ENCODE assay signal across 8 cellular contexts in genomic region chr11:10540915-10541591, GRCh38. TPM values are rescaled to one million over a fixed set of nuclear protein-coding genes. Genes with fewer than 3 reads are reported as not detected.
DNase-seq lines count a peak whose midpoint lies in the region; ATAC-seq and TF ChIP-seq lines count a peak whose summit lies in the region.

A gene with protein sequence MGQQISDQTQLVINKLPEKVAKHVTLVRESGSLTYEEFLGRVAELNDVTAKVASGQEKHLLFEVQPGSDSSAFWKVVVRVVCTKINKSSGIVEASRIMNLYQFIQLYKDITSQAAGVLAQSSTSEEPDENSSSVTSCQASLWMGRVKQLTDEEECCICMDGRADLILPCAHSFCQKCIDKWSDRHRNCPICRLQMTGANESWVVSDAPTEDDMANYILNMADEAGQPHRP (minus strand): TSS chr11:10541187. CDS start chr11:10534158, 7,029 bp downstream.

- intact Hi-C loops in IMR-90 (cut with micrococcal nuclease) (loop anchor here (1.0 to 2.0 kb wide), 2 partner anchors 12 to 66 kb away; no protein-coding TSS in a partner anchor), OCI-LY7 (cut with micrococcal nuclease; ENCODE audit: unreplicated experiment) (loop anchor here (2.0 to 10.0 kb wide), 3 partner anchors 84 to 194 kb away; no protein-coding TSS in a partner anchor)

- H3K79me2 ChIP-seq in OCI-LY7 (ENCODE audit: insufficient read depth, low read depth, low read length) = no peaks in the 10 kb centered on the region

- peak within 1 kb of the TSS; percentile 83 for H3K27ac Mint-ChIP-seq in activated T-cell treated with anti-CD3 and anti-CD28 coated beads, Interleukin-2, amount 50 U/mL, for 24 hours

- H3K27me3 ChIP-seq in IMR-90 (ENCODE audit: control insufficient read depth, insufficient read depth, low read length) (no peaks in the 10 kb centered on the region), esophagus (ENCODE audit: control insufficient read depth in 1 of 2, insufficient read depth in 2 of 2, low read length in 2 of 2) (no peaks in the 10 kb centered on the region), muscle layer of colon (ENCODE audit: control insufficient read depth in 1 of 2, insufficient read depth in 2 of 2, low read length in 2 of 2) (no peaks in the 10 kb centered on the region)

- H4K5ac ChIP-seq in IMR-90 (ENCODE audit: low read depth, low read length) = peak within 1 kb of the TSS; percentile 85

- H3K4me3 Mint-ChIP-seq in activated T-cell treated with anti-CD3 and anti-CD28 coated beads, Interleukin-2, amount 50 U/mL, for 24 hours = peak within 1 kb of the TSS; percentile 91

- H3K9me3 ChIP-seq in IMR-90 (ENCODE audit: control insufficient read depth, insufficient read depth, low read length) (no peaks in the 10 kb centered on the region), OCI-LY7 (ENCODE audit: low read length) (peaks cover 7% of the 10 kb centered on the region; the same call in 1 of the 2 replicates), esophagus (ENCODE audit: control insufficient read depth in 2 of 2, insufficient read depth in 1 of 2, low read depth in 1 of 2, low read length in 1 of 2) (no peaks in the 10 kb centered on the region), muscle layer of colon (ENCODE audit: low read length) (no peaks in the 10 kb centered on the region)

- WGBS in IMR-90 (ENCODE audit: extremely low coverage in 2 of 2, insufficient read length in 1 of 2), 2 experiments = 2% methylated on average over 22 of the region's 54 CpGs; no CpG with 5 or more reads in 1 of the 2 experiments
- 1% methylated on average over 47 to 54 of the region's 54 CpGs for WGBS in esophagus, 2 donors

- POLR2A ChIA-PET in IMR-90 (lab: Charles Lee; ENCODE audit: unreplicated experiment) = interaction anchor here (0.6 kb wide), 1 partner anchor 24 kb away, joined by 5 read pairs; no protein-coding TSS in a partner anchor
- POLR2A ChIA-PET in OCI-LY7 (lab: Charles Lee) = interaction anchor here (0.5 to 3.7 kb wide), 15 partner anchors 9 to 293 kb away, joined by 3 to 24 read pairs (median 4); partner anchors contain the start of genes AMPD3 and EIF4G2

- no peaks in the 10 kb centered on the region; the same call in 1 of the 2 replicates for H4K20me1 ChIP-seq in IMR-90 (ENCODE audit: insufficient read depth, low read length)
- no peaks in the 10 kb centered on the region for H4K20me1 ChIP-seq in OCI-LY7 (ENCODE audit: insufficient read depth, low read length)

- H4K8ac ChIP-seq in IMR-90 (ENCODE audit: low read depth in 2 of 2, low read length in 2 of 2) = peak within 1 kb of the TSS; percentile 81 to 86

- peak; percentile 86 for TF ChIP-seq CTCF in IMR-90 (conservative IDR thresholded peaks at IDR 0.05; ENCODE audit: low read depth, low read length)
- peak; percentile 78 for TF ChIP-seq CTCF in OCI-LY7 (conservative IDR thresholded peaks at IDR 0.05; ENCODE audit: low read length)

- peaks cover 21 to 38% of the 10 kb centered on the region in 2 experiments for H3K79me1 ChIP-seq in IMR-90 (ENCODE audit: low read depth in 1 of 2, low read length in 2 of 2)

- CTCF ChIA-PET in IMR-90 (lab: Yijun Ruan, JAX) = interaction anchor here (0.5 to 2.2 kb wide), 19 partner anchors 9 to 1478 kb away, joined by 3 to 10 read pairs (median 3); partner anchors contain the start of gene IRAG1
- CTCF ChIA-PET in OCI-LY7 (lab: Charles Lee; ENCODE audit: unreplicated experiment) = interaction anchor here (0.6 to 2.1 kb wide), 7 partner anchors 8 to 320 kb away, joined by 3 to 7 read pairs (median 4); no protein-coding TSS in a partner anchor

- H3K4me1 Mint-ChIP-seq in activated T-cell treated with anti-CD3 and anti-CD28 coated beads, Interleukin-2, amount 50 U/mL, for 24 hours (ENCODE audit: low read depth) = peaks cover 26% of the 10 kb centered on the region

- H2AK9ac ChIP-seq in IMR-90 (replicated peaks; ENCODE audit: low read depth, low read length, poor library complexity) = peak within 1 kb of the TSS; percentile 13

- peak; percentile 49 for TF ChIP-seq RAD21 in IMR-90 (IDR thresholded peaks at IDR 0.05; ENCODE audit: low read length)

- H2BK5ac ChIP-seq in IMR-90 (ENCODE audit: low read depth, low read length, poor library complexity, severe bottlenecking) = peak within 1 kb of the TSS; percentile 67

- peaks cover 4% of the 10 kb centered on the region for H3K36me3 Mint-ChIP-seq in activated T-cell treated with anti-CD3 and anti-CD28 coated beads, Interleukin-2, amount 50 U/mL, for 24 hours (ENCODE audit: low read depth)

- H3K18ac ChIP-seq in IMR-90 (ENCODE audit: low read depth, low read length) = peak within 1 kb of the TSS; percentile 32

- no TSS peak for BruUV-seq in IMR-90 (replicated peaks; lab: Mats Ljungman, UMichigan)
- BruUV-seq in OCI-LY7 (replicated peaks; lab: Mats Ljungman, UMichigan) = no TSS peak

- H3K36me3 ChIP-seq in IMR-90 (ENCODE audit: control insufficient read depth, insufficient read depth, low read length) = no peaks in the 10 kb centered on the region
- no peaks in the 10 kb centered on the region for H3K36me3 ChIP-seq in OCI-LY7 (ENCODE audit: insufficient read depth, low read length)
- H3K36me3 ChIP-seq in esophagus (ENCODE audit: control insufficient read depth in 2 of 2, insufficient read depth in 2 of 2, low read length in 1 of 2) = no peaks in the 10 kb centered on the region
- no peaks in the 10 kb centered on the region for H3K36me3 ChIP-seq in muscle layer of colon (ENCODE audit: insufficient read depth, low read length)

- ATAC-seq in GM21528 (IDR thresholded peaks at IDR 0.05; ENCODE audit: low FRiP score, unreplicated experiment) = peak; percentile 99
- peak; percentile 99 for ATAC-seq in IMR-90 (ENCODE audit: low read depth)

- H4K91ac ChIP-seq in IMR-90 (ENCODE audit: insufficient read depth, low read depth, low read length) = peak within 1 kb of the TSS; percentile 83

- H3K9ac ChIP-seq in IMR-90 (ENCODE audit: low read depth, low read length) (peak within 1 kb of the TSS; percentile 61), muscle layer of colon (ENCODE audit: low read length) (peak within 1 kb of the TSS; percentile 76)

- 0 out of 2 replicates have a peak within 1 kb of the TSS, but pooled peaks have one; percentile 89 for H2AK5ac ChIP-seq in IMR-90 (ENCODE audit: low read depth, low read length)

- H3K23ac ChIP-seq in IMR-90 (ENCODE audit: low read depth, low read length) = peak within 1 kb of the TSS; percentile 95

- in situ Hi-C loops in IMR-90 (cut with MboI; ENCODE audit: low sequenced_read_pairs) = no loop called here

- H3K9me2 ChIP-seq in OCI-LY7 (ENCODE audit: insufficient read depth, low read length) = no peaks in the 10 kb centered on the region

- peak within 1 kb of the TSS; percentile 93 for H2BK120ac ChIP-seq in IMR-90 (ENCODE audit: low read depth, low read length)

- peak; percentile 86 for DNase-seq in DMS153 (lab: John Stamatoyannopoulos, UW)
- peak; percentile 87 for DNase-seq in IMR-90
- DNase-seq in OCI-LY7 (ENCODE audit: low spot score) = peak; percentile 93
- peak; percentile 98 for DNase-seq in activated T-cell treated with anti-CD3 and anti-CD28 coated beads, Interleukin-2, amount 50 U/mL, for 24 hours
- DNase-seq in stimulated activated CD8-positive, alpha-beta memory T cell treated with anti-CD3 and anti-CD28 coated beads, Interleukin-7, amount 100 ng/mL, for 4 hours (ENCODE audit: low read depth in 2 of 2) = peak; percentile 85 to 93

- H3K27me3 Mint-ChIP-seq in activated T-cell treated with anti-CD3 and anti-CD28 coated beads, Interleukin-2, amount 50 U/mL, for 24 hours = no peaks in the 10 kb centered on the region

- H3K4me2 ChIP-seq in IMR-90 (ENCODE audit: low read depth, low read length) = peak within 1 kb of the TSS; percentile 99
- peak within 1 kb of the TSS; percentile 92 for H3K4me2 ChIP-seq in OCI-LY7 (ENCODE audit: low read length)

- H2BK15ac ChIP-seq in IMR-90 (ENCODE audit: low read depth, low read length) = peak within 1 kb of the TSS; percentile 92; the same call in 2 of the 3 replicates

- peak within 1 kb of the TSS; percentile 81 for H2BK20ac ChIP-seq in IMR-90 (ENCODE audit: low read depth, low read length)

- H3K27ac ChIP-seq in IMR-90 (ENCODE audit: insufficient read depth, low read length) (peak within 1 kb of the TSS; percentile 79), OCI-LY7 (ENCODE audit: low read depth, low read length, poor library complexity, severe bottlenecking) (no peak within 1 kb of the TSS), esophagus (ENCODE audit: low read depth in 2 of 2, low read length in 1 of 2) (peak within 1 kb of the TSS; percentile 90 to 92), muscle layer of colon (ENCODE audit: low read depth, low read length) (peak within 1 kb of the TSS; percentile 56)

- peak within 1 kb of the TSS; percentile 83 for H3K4ac ChIP-seq in IMR-90 (ENCODE audit: low read depth, low read length)

- peaks cover 7% of the 10 kb centered on the region for H3K9me1 ChIP-seq in IMR-90 (ENCODE audit: insufficient read depth, low read length)

- peak within 1 kb of the TSS; percentile 77 for H3K4me3 ChIP-seq in IMR-90 (ENCODE audit: insufficient read depth, low read depth, low read length)
- H3K4me3 ChIP-seq in OCI-LY7 (ENCODE audit: low read depth, low read length, poor library complexity, severe bottlenecking) = peak within 1 kb of the TSS; percentile 81
- peak within 1 kb of the TSS; percentile 87 to 89 for H3K4me3 ChIP-seq in esophagus (ENCODE audit: low read depth in 1 of 2, low read length in 2 of 2)
- peak within 1 kb of the TSS; percentile 60 to 75 for H3K4me3 ChIP-seq in muscle layer of colon (ENCODE audit: low read depth in 1 of 2, low read length in 2 of 2)

- TF ChIP-seq POLR2A in IMR-90 (IDR thresholded peaks at IDR 0.05; ENCODE audit: low read depth, low read length) = peak; percentile 92

- H3K14ac ChIP-seq in IMR-90 (replicated peaks; ENCODE audit: low read depth, low read length) = peak within 1 kb of the TSS; percentile 93

- peak within 1 kb of the TSS; percentile 67 for H3K56ac ChIP-seq in IMR-90 (ENCODE audit: extremely low read depth, insufficient read depth, low read length)

- H3K9me3 Mint-ChIP-seq in activated T-cell treated with anti-CD3 and anti-CD28 coated beads, Interleukin-2, amount 50 U/mL, for 24 hours = no peaks in the 10 kb centered on the region

- dilution Hi-C loops in IMR-90 (cut with HindIII; ENCODE audit: low sequenced_read_pairs, unreplicated experiment) = no loop called here

- H2AFZ ChIP-seq in IMR-90 (replicated peaks; ENCODE audit: low read length, poor library complexity) (peak within 1 kb of the TSS; percentile 100), OCI-LY7 (ENCODE audit: low read length) (peak within 1 kb of the TSS; percentile 99)

- peaks cover 2% of the 10 kb centered on the region for H3K4me1 ChIP-seq in IMR-90 (ENCODE audit: control insufficient read depth, insufficient read depth, low read length)
- peaks cover 7% of the 10 kb centered on the region for H3K4me1 ChIP-seq in OCI-LY7 (ENCODE audit: insufficient read depth, low read length, poor library complexity, severe bottlenecking)
- H3K4me1 ChIP-seq in esophagus (ENCODE audit: control insufficient read depth in 2 of 2, insufficient read depth in 2 of 2, low read length in 1 of 2) = peaks cover 0 to 2% of the 10 kb centered on the region in 2 donors
- peaks cover 12% of the 10 kb centered on the region for H3K4me1 ChIP-seq in muscle layer of colon (ENCODE audit: insufficient read depth, low read length)

RNA-seq across cellular contexts. Expression of the gene that starts here (rescaled TPM):
- total RNA-seq in IMR-90 (2012; rRNA removed) = 18.6 and 34.2 TPM in 2 replicates
- 10.6 and 13.8 TPM in 2 replicates for polyA plus RNA-seq in IMR-90 (2012; rRNA removed)
- 2.1 and 3.4 TPM in 2 replicates for polyA plus RNA-seq in IMR-90 (2012; cell fraction: cytosol; rRNA removed)
- polyA plus RNA-seq in IMR-90 (2012; cell fraction: nucleus; rRNA removed; ENCODE audit: low replicate concordance) = 0.53 and 6.1 TPM in 2 replicates
- total RNA-seq in OCI-LY7 (2014; rRNA removed; shearing (Covaris generic)) = 8.2 and 9.2 TPM in 2 replicates
- total RNA-seq in OCI-LY7 (2022) = 18.5 and 20.1 TPM in 2 replicates
- 10 to 100 TPM; 19.6 to 32.6 TPM for polyA plus RNA-seq in esophagus
